1 cellular context compared by ENCODE assay signal in the genomic region with DNA sequence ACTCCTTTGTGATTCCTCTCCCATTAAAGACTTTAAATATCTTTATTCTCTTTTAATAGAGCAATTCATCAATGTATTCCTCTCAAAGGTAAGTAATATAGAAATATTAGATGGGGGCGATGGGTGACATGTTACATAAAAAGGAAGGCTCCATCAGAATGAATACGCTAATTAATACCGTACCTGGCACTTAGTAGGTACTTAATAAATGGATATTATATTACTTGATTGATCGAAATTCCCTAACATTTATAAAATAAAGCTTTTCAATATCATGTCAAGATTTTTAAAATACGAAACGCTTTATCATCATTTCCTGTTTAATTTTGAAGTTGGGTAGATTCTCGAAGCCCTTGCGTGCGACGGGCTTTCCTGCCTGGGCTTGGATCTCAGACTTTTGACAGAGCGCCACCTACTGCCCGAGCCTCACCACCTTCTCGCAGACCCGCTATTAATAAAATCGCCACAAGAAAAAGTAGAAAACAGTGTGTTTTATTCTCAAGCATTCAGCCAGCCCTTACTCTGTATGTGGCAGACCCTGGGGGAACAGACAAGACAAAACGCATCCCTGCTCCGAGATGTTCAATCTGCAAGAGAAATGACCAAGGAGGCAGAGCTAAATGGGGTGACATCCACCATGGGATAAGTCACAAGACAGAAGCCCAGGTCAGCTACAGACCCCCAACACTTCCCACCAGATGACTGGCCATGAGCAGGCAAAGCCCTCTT.
TF ChIP-seq lines count a peak whose summit lies in the region.

No MANE protein-coding gene starts in this region.

TF ChIP-seq in IMR-90, 13 proteins besides CTCF, POLR2A, EP300 and RAD21 (continued from another document):
- TF ChIP-seq MAFK (IDR thresholded peaks at IDR 0.05; ENCODE audit: low read depth, low read length): peak; percentile 5; the same call in 1 of the 2 replicates
TF ChIP-seq in IMR-90: peak in this region for 2.
